ENCODE assay signal across 1 cellular context in the genomic region with DNA sequence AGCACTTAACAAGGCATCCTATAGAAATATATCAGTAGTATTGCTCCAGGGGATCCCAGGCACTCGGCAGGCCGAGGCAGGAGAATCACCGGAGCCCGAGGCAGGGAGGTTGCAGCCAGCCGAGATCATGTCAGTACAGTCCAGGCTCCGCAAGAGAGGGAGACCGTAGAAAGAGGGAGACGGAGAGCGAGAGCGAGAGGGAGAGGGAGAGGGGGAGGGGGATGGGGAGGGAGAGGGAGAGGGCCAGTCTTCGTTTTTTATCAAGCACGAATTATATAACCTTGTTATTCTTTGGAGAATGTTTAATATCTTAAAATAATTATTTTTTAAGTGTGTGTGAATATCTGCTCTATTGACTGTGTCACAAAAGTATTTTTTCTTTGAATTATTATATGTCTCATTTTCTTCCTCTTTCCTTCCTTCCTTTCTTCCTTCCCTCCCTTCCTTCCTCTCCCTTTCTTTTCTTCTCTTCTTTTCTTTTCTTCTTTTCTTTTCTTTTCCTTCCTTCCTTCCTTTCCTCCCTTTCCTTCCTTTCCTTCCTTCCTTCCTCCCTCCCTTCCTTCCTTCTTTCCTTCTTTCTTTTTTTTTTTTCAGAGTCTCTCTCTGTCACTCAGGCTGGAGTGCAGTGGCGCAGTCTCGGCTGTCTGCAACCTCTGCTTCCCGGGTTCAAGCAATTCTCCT.
TF ChIP-seq lines count a peak whose summit lies in the region.

No MANE protein-coding gene starts in this region.

TF ChIP-seq in K562, 482 proteins besides CTCF, POLR2A, EP300 and RAD21 (continued from another document):
- TF ChIP-seq ARID3A (IDR thresholded peaks at IDR 0.05; ENCODE audit: borderline replicate concordance, low read depth, low read length), result no peak
- TF ChIP-seq PURB (CRISPR knock-in tag; IDR thresholded peaks at IDR 0.05; ENCODE audit: low read depth), result no peak
- no peak for TF ChIP-seq IRF2 (CRISPR knock-in tag; IDR thresholded peaks at IDR 0.05)
- no peak for TF ChIP-seq SAP30 (IDR thresholded peaks at IDR 0.05; ENCODE audit: borderline replicate concordance, insufficient read depth, low read depth, low read length, poor library complexity, severe bottlenecking)
- no peak for TF ChIP-seq PREB (CRISPR knock-in tag; IDR thresholded peaks at IDR 0.05)
- no peak for TF ChIP-seq SRF (CRISPR knock-in tag; IDR thresholded peaks at IDR 0.05)
- TF ChIP-seq SNRNP70 (optimal IDR thresholded peaks at IDR 0.05; ENCODE audit: low read depth, low read length), result no peak
- TF ChIP-seq ZBTB11 (CRISPR knock-in tag; IDR thresholded peaks at IDR 0.05), result no peak
- TF ChIP-seq TAF15 (IDR thresholded peaks at IDR 0.05; ENCODE audit: low read depth, low read length), result no peak
- TF ChIP-seq LCOR (CRISPR knock-in tag; IDR thresholded peaks at IDR 0.05), result no peak
- TF ChIP-seq TRIM28 (IDR thresholded peaks at IDR 0.05), result no peak
- TF ChIP-seq GATA2 (CRISPR knock-in tag; IDR thresholded peaks at IDR 0.05), result no peak
- no peak for TF ChIP-seq GABPA (tag; conservative IDR thresholded peaks at IDR 0.05; ENCODE audit: low read depth)
- peak in 1 of 2 experiments; percentile 88; a peak in 2 of 4 replicates for TF ChIP-seq KDM1A (IDR thresholded peaks at IDR 0.05)
- no peak for TF ChIP-seq ZKSCAN3 (CRISPR knock-in tag; IDR thresholded peaks at IDR 0.05)
- TF ChIP-seq POLR2AphosphoS2 (IDR thresholded peaks at IDR 0.05; ENCODE audit: low read length), result no peak
- no peak for TF ChIP-seq PHF8 (IDR thresholded peaks at IDR 0.05; ENCODE audit: borderline replicate concordance, low read length)
- no peak for TF ChIP-seq ZBTB7A (IDR thresholded peaks at IDR 0.05; ENCODE audit: borderline replicate concordance, control insufficient read depth, low read depth, low read length)
- no peak for TF ChIP-seq ESRRB (CRISPR knock-in tag; IDR thresholded peaks at IDR 0.05; ENCODE audit: borderline replicate concordance)
- TF ChIP-seq HCFC1 (IDR thresholded peaks at IDR 0.05; ENCODE audit: low read depth, low read length), result no peak
- no peak for TF ChIP-seq JUNB (CRISPR knock-in tag; conservative IDR thresholded peaks at IDR 0.05)
- peak; percentile 24; the same call in 1 of the 2 replicates for TF ChIP-seq NBN (IDR thresholded peaks at IDR 0.05; ENCODE audit: low read depth)
- TF ChIP-seq CREB1 (IDR thresholded peaks at IDR 0.05), result no peak
- no peak for TF ChIP-seq CREB1 (CRISPR knock-in tag; IDR thresholded peaks at IDR 0.05)
- TF ChIP-seq LARP7 (IDR thresholded peaks at IDR 0.05), result no peak
- TF ChIP-seq CBFA2T2 (conservative IDR thresholded peaks at IDR 0.05), result no peak
- no peak for TF ChIP-seq RBFOX2 (IDR thresholded peaks at IDR 0.05; ENCODE audit: low read depth, low read length)
- TF ChIP-seq ZZZ3 (IDR thresholded peaks at IDR 0.05), result no peak
- TF ChIP-seq SMARCA5 (IDR thresholded peaks at IDR 0.05), result no peak
- TF ChIP-seq NONO (IDR thresholded peaks at IDR 0.05; ENCODE audit: low read depth in 2 of 2, low read length in 1 of 2), result no peak
- no peak for TF ChIP-seq POLR3G (IDR thresholded peaks at IDR 0.05; ENCODE audit: extremely low read depth, insufficient read length, insufficient replicate concordance)
- TF ChIP-seq SIN3A (IDR thresholded peaks at IDR 0.05; ENCODE audit: borderline replicate concordance in 2 of 2, control insufficient read depth in 1 of 2, low read depth in 2 of 2, low read length in 2 of 2), result no peak
- no peak for TF ChIP-seq GTF2F1 (IDR thresholded peaks at IDR 0.05; ENCODE audit: low read depth, low read length)
- no peak for TF ChIP-seq ZNF699 (CRISPR knock-in tag; IDR thresholded peaks at IDR 0.05; ENCODE audit: insufficient replicate concordance)
- no peak for TF ChIP-seq MYBL2 (IDR thresholded peaks at IDR 0.05; ENCODE audit: low read depth)
- no peak for TF ChIP-seq MYBL2 (CRISPR knock-in tag; IDR thresholded peaks at IDR 0.05; ENCODE audit: borderline replicate concordance)
- TF ChIP-seq NR2F6 (CRISPR knock-in tag; IDR thresholded peaks at IDR 0.05), result no peak
- TF ChIP-seq, protein P1, sequence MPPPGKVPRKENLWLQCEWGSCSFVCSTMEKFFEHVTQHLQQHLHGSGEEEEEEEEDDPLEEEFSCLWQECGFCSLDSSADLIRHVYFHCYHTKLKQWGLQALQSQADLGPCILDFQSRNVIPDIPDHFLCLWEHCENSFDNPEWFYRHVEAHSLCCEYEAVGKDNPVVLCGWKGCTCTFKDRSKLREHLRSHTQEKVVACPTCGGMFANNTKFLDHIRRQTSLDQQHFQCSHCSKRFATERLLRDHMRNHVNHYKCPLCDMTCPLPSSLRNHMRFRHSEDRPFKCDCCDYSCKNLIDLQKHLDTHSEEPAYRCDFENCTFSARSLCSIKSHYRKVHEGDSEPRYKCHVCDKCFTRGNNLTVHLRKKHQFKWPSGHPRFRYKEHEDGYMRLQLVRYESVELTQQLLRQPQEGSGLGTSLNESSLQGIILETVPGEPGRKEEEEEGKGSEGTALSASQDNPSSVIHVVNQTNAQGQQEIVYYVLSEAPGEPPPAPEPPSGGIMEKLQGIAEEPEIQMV (tag; conservative IDR thresholded peaks at IDR 0.05; ENCODE audit: low read depth), result 0 out of 2 replicates have a peak, but pooled peaks have one; percentile 50
- no peak for TF ChIP-seq XRCC5 (IDR thresholded peaks at IDR 0.05; ENCODE audit: low read depth, low read length)
- TF ChIP-seq SRSF1 (IDR thresholded peaks at IDR 0.05; ENCODE audit: low read depth, low read length), result no peak
- TF ChIP-seq ZNF512 (tag; IDR thresholded peaks at IDR 0.05), result peak; percentile 99
- TF ChIP-seq ZNF444 (CRISPR knock-in tag; IDR thresholded peaks at IDR 0.05), result peak; percentile 74; the same call in 1 of the 2 replicates
- no peak for TF ChIP-seq MCM5 (IDR thresholded peaks at IDR 0.05; ENCODE audit: low read depth)
- TF ChIP-seq, protein P2, sequence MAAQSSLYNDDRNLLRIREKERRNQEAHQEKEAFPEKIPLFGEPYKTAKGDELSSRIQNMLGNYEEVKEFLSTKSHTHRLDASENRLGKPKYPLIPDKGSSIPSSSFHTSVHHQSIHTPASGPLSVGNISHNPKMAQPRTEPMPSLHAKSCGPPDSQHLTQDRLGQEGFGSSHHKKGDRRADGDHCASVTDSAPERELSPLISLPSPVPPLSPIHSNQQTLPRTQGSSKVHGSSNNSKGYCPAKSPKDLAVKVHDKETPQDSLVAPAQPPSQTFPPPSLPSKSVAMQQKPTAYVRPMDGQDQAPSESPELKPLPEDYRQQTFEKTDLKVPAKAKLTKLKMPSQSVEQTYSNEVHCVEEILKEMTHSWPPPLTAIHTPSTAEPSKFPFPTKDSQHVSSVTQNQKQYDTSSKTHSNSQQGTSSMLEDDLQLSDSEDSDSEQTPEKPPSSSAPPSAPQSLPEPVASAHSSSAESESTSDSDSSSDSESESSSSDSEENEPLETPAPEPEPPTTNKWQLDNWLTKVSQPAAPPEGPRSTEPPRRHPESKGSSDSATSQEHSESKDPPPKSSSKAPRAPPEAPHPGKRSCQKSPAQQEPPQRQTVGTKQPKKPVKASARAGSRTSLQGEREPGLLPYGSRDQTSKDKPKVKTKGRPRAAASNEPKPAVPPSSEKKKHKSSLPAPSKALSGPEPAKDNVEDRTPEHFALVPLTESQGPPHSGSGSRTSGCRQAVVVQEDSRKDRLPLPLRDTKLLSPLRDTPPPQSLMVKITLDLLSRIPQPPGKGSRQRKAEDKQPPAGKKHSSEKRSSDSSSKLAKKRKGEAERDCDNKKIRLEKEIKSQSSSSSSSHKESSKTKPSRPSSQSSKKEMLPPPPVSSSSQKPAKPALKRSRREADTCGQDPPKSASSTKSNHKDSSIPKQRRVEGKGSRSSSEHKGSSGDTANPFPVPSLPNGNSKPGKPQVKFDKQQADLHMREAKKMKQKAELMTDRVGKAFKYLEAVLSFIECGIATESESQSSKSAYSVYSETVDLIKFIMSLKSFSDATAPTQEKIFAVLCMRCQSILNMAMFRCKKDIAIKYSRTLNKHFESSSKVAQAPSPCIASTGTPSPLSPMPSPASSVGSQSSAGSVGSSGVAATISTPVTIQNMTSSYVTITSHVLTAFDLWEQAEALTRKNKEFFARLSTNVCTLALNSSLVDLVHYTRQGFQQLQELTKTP (IDR thresholded peaks at IDR 0.05; ENCODE audit: low read depth in 1 of 2, partially characterized antibody in 2 of 2), result peak in 1 of 2 experiments; percentile 75
- TF ChIP-seq HMGN3 (IDR thresholded peaks at IDR 0.05; ENCODE audit: borderline replicate concordance, extremely low read depth, insufficient read length, low read depth, low read length), result no peak
